In the genomic region with DNA sequence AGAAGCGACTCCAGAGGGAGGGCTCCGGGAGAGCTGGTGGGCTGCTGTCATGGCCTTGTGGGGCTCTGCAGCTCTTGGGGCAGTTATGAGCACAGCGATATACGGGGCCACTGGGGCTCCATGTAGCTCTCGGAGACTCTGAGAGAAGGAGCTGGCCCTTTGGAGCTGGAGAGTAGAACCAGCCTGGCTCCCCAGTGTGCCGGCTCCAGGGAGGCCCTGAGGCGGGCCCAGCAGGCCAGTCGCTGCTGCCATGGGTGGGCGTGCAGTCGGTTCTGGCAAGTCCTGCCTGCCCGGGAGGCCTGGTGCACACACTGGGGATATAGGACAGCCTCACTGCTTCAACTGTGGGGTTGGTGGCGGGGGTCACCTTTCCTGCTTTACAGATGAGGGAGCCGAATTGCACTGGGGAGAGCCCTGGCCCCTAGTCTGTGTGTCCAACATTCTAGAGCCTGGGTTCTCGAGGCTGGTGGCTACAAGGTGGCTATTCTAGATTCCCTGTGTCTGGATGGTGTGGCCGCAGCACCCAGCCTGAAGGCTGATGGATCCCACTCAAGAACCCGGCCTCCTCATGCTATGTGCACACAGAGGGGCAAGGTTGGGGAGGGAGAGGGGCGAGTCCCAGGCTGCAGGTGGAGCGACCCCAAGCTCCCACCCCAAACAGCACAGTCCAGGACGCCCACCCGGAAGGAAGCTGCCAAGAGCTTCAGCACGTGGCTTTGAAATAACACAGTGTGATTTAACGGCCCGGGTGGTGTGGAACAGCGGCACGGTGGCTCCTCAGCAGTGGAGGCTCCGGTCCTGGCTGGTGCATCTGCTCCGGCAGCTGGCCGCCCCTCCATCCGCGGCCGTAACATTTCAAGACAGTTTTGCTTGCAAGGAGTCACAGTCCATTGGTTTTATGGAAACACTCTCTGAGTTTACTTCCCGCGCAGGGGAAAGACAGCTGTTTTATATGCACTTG, we compare ENCODE assay signal across 12 cellular contexts.
DNase-seq lines count a peak whose midpoint lies in the region; ATAC-seq and TF ChIP-seq lines count a peak whose summit lies in the region.
"Had no signal": no experiment of that assay in that cellular context is flagged by ENCODE, and none has a peak within 500 bp of the region (broad histone marks: within the 10 kb centered on the region; RNA-seq: fewer than 3 reads in every experiment).

No MANE protein-coding gene starts in this region.

- intact Hi-C loops in CD4-positive, alpha-beta T cell (cut with DNase I, micrococcal nuclease) = no loop called here
- intact Hi-C loops in natural killer cell (cut with micrococcal nuclease) = no loop called here

- DNase-seq in CD4-positive, alpha-beta T cell = peak in 1 of 10 experiments; percentile 0
- peak; percentile 63 for DNase-seq in H7
- DNase-seq in activated CD8-positive, alpha-beta memory T cell treated with anti-CD3 and anti-CD28 coated beads, Interleukin-2, amount 50 U/mL, for 48 hours = peak; percentile 53
- peak; percentile 15 for DNase-seq in natural killer cell
- DNase-seq in MV-4-11 (lab: John Stamatoyannopoulos, UW) = no peak
- no peak for DNase-seq in superior temporal gyrus (ENCODE audit: extremely low spot score)
- DNase-seq in NCI-H510A treated with DMSO at 0.1 percent for 48 hours (lab: John Stamatoyannopoulos, UW) = no peak
- DNase-seq: mammary epithelial cell, transverse colon had no signal

- no peak for ATAC-seq in CD4-positive, alpha-beta T cell (ENCODE audit: poor library complexity)
- no peak for ATAC-seq in natural killer cell
- ATAC-seq: psoas muscle had no signal

- H3K27me3 Mint-ChIP-seq in CD4-positive, alpha-beta T cell = no peaks in the 10 kb centered on the region
- no peaks in the 10 kb centered on the region for H3K27me3 Mint-ChIP-seq in natural killer cell (ENCODE audit: low read depth in 2 of 2)

- H3K4me1 Mint-ChIP-seq in CD4-positive, alpha-beta T cell (ENCODE audit: low read depth) = peaks cover 65% of the 10 kb centered on the region
- H3K4me1 Mint-ChIP-seq in natural killer cell = peaks cover 56 to 62% of the 10 kb centered on the region in 2 donors

- peak overlapping the region; percentile 89 for H3K27ac Mint-ChIP-seq in CD4-positive, alpha-beta T cell
- H3K27ac Mint-ChIP-seq in natural killer cell = peak overlapping the region; percentile 89 to 91

- H3K4me3 ChIP-seq in H7 (ENCODE audit: insufficient read depth, low read depth, low read length) = no peak overlapping the region
- H3K4me3 ChIP-seq: dorsolateral prefrontal cortex, psoas muscle, transverse colon had no signal

- CTCF ChIA-PET in CD4-positive, alpha-beta T cell (lab: Charles Lee) = no interaction called here

- H3K9me3 ChIP-seq in CD4-positive, alpha-beta T cell (ENCODE audit: control insufficient read depth, low read length) = no peaks in the 10 kb centered on the region
- H3K9me3 ChIP-seq: psoas muscle, transverse colon had no signal

- POLR2A ChIA-PET in CD4-positive, alpha-beta T cell (lab: Charles Lee) = interaction anchor here (1.0 to 1.4 kb wide), 2 partner anchors 17 to 81 kb away, joined by 3 read pairs; no protein-coding TSS in a partner anchor

- peaks cover 4% of the 10 kb centered on the region for H3K36me3 Mint-ChIP-seq in CD4-positive, alpha-beta T cell (ENCODE audit: low read depth)
- H3K36me3 Mint-ChIP-seq in natural killer cell = no peaks in the 10 kb centered on the region

- peak overlapping the region; percentile 17 for H3K27ac ChIP-seq in CD4-positive, alpha-beta T cell (ENCODE audit: low read depth, low read length)
- H3K27ac ChIP-seq: dorsolateral prefrontal cortex, HL-60, psoas muscle, transverse colon had no signal

- no peaks in the 10 kb centered on the region for H3K9me3 Mint-ChIP-seq in CD4-positive, alpha-beta T cell
- no peaks in the 10 kb centered on the region for H3K9me3 Mint-ChIP-seq in natural killer cell

- H3K36me3 ChIP-seq in H7 (replicated peaks; ENCODE audit: control insufficient read depth, insufficient read depth, low read length) = no peaks in the 10 kb centered on the region
- H3K36me3 ChIP-seq: transverse colon had no signal

- H3K27me3 ChIP-seq in CD4-positive, alpha-beta T cell (ENCODE audit: control insufficient read depth, insufficient read depth, low read length) = no peaks in the 10 kb centered on the region
- no peaks in the 10 kb centered on the region for H3K27me3 ChIP-seq in H7 (ENCODE audit: control insufficient read depth, insufficient read depth, low read length)
- H3K27me3 ChIP-seq: transverse colon had no signal

- no peak for TF ChIP-seq CTCF in CD4-positive, alpha-beta T cell (IDR thresholded peaks at IDR 0.05)
- no peak for TF ChIP-seq CTCF in natural killer cell (IDR thresholded peaks at IDR 0.05)

- H3K4me3 Mint-ChIP-seq in CD4-positive, alpha-beta T cell = peak overlapping the region; percentile 84
- H3K4me3 Mint-ChIP-seq in natural killer cell = peak overlapping the region; percentile 72

Comparison
In these comparisons a context has a peak if more than half of its experiments do, and no peak if none do; other contexts are left out.
1. DNase-seq: peak in H7 (single experiment), activated CD8-positive, alpha-beta memory T cell treated with anti-CD3 and anti-CD28 coated beads, Interleukin-2, amount 50 U/mL, for 48 hours (single experiment) and natural killer cell (single experiment); none in MV-4-11 (single experiment), superior temporal gyrus (single experiment) and NCI-H510A treated with DMSO at 0.1 percent for 48 hours (single experiment).